ENCODE assay signal across 9 cellular contexts in genomic region chr10:119657725-119658124, GRCh38. TPM values are rescaled to one million over a fixed set of nuclear protein-coding genes. Genes with fewer than 3 reads are reported as not detected.
DNase-seq lines count a peak whose midpoint lies in the region; ATAC-seq and TF ChIP-seq lines count a peak whose summit lies in the region.
"Had no signal": no experiment of that assay in that cellular context is flagged by ENCODE, and none has a peak within 500 bp of the region (broad histone marks: within the 10 kb centered on the region; RNA-seq: fewer than 3 reads in every experiment).

No MANE protein-coding gene starts in this region.

- peak overlapping the region; percentile 10 to 98 (median 87) for H3K27ac Mint-ChIP-seq in brain

- intact Hi-C loops in left lung (cut with DNase I) (no loop called here), aorta (cut with DNase I) (loop anchor here (2.0 to 10.0 kb wide), 2 partner anchors 21 to 53 kb away; no protein-coding TSS in a partner anchor)

- ATAC-seq in left lung: peak; percentile 35
- no peak for ATAC-seq in aorta (ENCODE audit: low FRiP score)
- ATAC-seq in GM18870 (IDR thresholded peaks at IDR 0.05; ENCODE audit: unreplicated experiment): no peak

- H3K27me3 Mint-ChIP-seq in brain: no peaks in the 10 kb centered on the region

- H3K27ac ChIP-seq in KOPT-K1 (ENCODE audit: low read depth, low read length, poor library complexity, severe bottlenecking) (peak overlapping the region; percentile 25), left lung (peak overlapping the region; percentile 57 to 82), stomach smooth muscle (ENCODE audit: low read length) (peak overlapping the region; percentile 99), aorta (ENCODE audit: low read depth in 1 of 2, low read length in 2 of 2) (peak overlapping the region in 1 of 2 donors; percentile 15), WERI-Rb-1 (no peak overlapping the region)

- in situ Hi-C loops in KBM-7 (cut with MboI; ENCODE audit: low pct_unique_long_range_greater_than_20kb, low sequenced_read_pairs): no loop called here

- H3K36me3 ChIP-seq in KOPT-K1 (ENCODE audit: insufficient read depth, low read length) (peaks cover 43% of the 10 kb centered on the region), left lung (peaks cover 0 to 15% of the 10 kb centered on the region in 2 donors), stomach smooth muscle (ENCODE audit: control insufficient read depth in 2 of 2, insufficient read depth in 2 of 2, low read length in 2 of 2) (peaks cover 0 to 4% of the 10 kb centered on the region in 2 donors), aorta (ENCODE audit: control insufficient read depth in 1 of 2, insufficient read depth in 2 of 2, low read length in 1 of 2) (no peaks in the 10 kb centered on the region), WERI-Rb-1 (no peaks in the 10 kb centered on the region)

- H3K4me3 Mint-ChIP-seq in brain: peak overlapping the region in 4 of 5 experiments; percentile 51 to 66 (median 60)

- TF ChIP-seq CTCF in brain (conservative IDR thresholded peaks at IDR 0.05): no peak
- no peak for TF ChIP-seq CTCF in left lung (IDR thresholded peaks at IDR 0.05)
- TF ChIP-seq CTCF in WERI-Rb-1 (IDR thresholded peaks at IDR 0.05; ENCODE audit: low read depth, low read length): no peak

- H3K4me3 ChIP-seq in left lung: no peak overlapping the region
- peak overlapping the region in 1 of 2 donors; percentile 54 for H3K4me3 ChIP-seq in stomach smooth muscle (ENCODE audit: low read length in 2 of 2)
- H3K4me3 ChIP-seq in aorta (ENCODE audit: low read length in 2 of 2): no peak overlapping the region
- no peak overlapping the region for H3K4me3 ChIP-seq in WERI-Rb-1 (ENCODE audit: low read depth, low read length)

- H3K9me3 ChIP-seq in KOPT-K1 (ENCODE audit: insufficient read depth, low read length, poor library complexity, severe bottlenecking): no peaks in the 10 kb centered on the region
- no peaks in the 10 kb centered on the region for H3K9me3 ChIP-seq in left lung
- H3K9me3 ChIP-seq in stomach smooth muscle (ENCODE audit: control insufficient read depth in 2 of 2, low read length in 2 of 2): no peaks in the 10 kb centered on the region
- H3K9me3 ChIP-seq in aorta (ENCODE audit: control insufficient read depth, low read length): no peaks in the 10 kb centered on the region
- H3K9me3 ChIP-seq in WERI-Rb-1 (ENCODE audit: severe bottlenecking): no peaks in the 10 kb centered on the region

- H3K4me1 Mint-ChIP-seq in brain: peaks cover 64% of the 10 kb centered on the region

- H3K36me3 Mint-ChIP-seq in brain: peaks cover 32% of the 10 kb centered on the region

- H3K4me1 ChIP-seq in left lung (peaks cover 59 to 85% of the 10 kb centered on the region in 2 donors), stomach smooth muscle (ENCODE audit: control insufficient read depth, insufficient read depth, low read length) (peaks cover 79% of the 10 kb centered on the region), aorta (ENCODE audit: control insufficient read depth in 1 of 2, insufficient read depth in 2 of 2, low read length in 2 of 2) (peaks cover 1 to 10% of the 10 kb centered on the region in 2 donors)

- peaks cover 0 to 5% of the 10 kb centered on the region in 2 donors for H3K27me3 ChIP-seq in left lung
- no peaks in the 10 kb centered on the region for H3K27me3 ChIP-seq in stomach smooth muscle (ENCODE audit: control insufficient read depth in 1 of 2, insufficient read depth in 2 of 2, low read length in 2 of 2)
- H3K27me3 ChIP-seq in aorta (ENCODE audit: control insufficient read depth in 1 of 2, insufficient read depth in 2 of 2, low read length in 1 of 2): no peaks in the 10 kb centered on the region
- no peaks in the 10 kb centered on the region for H3K27me3 ChIP-seq in WERI-Rb-1 (ENCODE audit: insufficient read depth, low read depth, severe bottlenecking)

- peak overlapping the region; percentile 72 to 88 for H3K9ac ChIP-seq in stomach smooth muscle (ENCODE audit: low read length in 2 of 2)

- WGBS in aorta, 2 donors: 10 to 13% methylated on average over 7 of the region's 7 CpGs

- no peaks in the 10 kb centered on the region for H3K9me3 Mint-ChIP-seq in brain

- DNase-seq in left lung (no peak), aorta (no peak), WERI-Rb-1 (no peak), KBM-7 (no peak)
- DNase-seq: stimulated activated CD4-positive, alpha-beta T cell treated with anti-CD3 and anti-CD28 coated beads, Interleukin-2, amount 100 ng/mL, for 48 hours had no signal

RNA-seq across cellular contexts. Expression of gene BAG3, which starts 6.5 kb away (rescaled TPM):
- 20.6 TPM for polyA plus RNA-seq in brain (ENCODE audit: insufficient read depth, low read depth, low replicate concordance)
- total RNA-seq in left lung: 10 to 100 TPM; 43.1 to 49.9 TPM
- 10 to 100 TPM; 65.8 to 85.1 TPM for total RNA-seq in aorta
- polyA plus RNA-seq in aorta: 10 to 100 TPM; 16.3 to 26.5 TPM

Comparison
In these comparisons a context has a peak if more than half of its experiments do, and no peak if none do; other contexts are left out.
1. intact Hi-C loops: an anchor here in aorta (2.0 to 10.0 kb wide); none called in left lung.